ENCODE assay signal across 8 cellular contexts in the genomic region with DNA sequence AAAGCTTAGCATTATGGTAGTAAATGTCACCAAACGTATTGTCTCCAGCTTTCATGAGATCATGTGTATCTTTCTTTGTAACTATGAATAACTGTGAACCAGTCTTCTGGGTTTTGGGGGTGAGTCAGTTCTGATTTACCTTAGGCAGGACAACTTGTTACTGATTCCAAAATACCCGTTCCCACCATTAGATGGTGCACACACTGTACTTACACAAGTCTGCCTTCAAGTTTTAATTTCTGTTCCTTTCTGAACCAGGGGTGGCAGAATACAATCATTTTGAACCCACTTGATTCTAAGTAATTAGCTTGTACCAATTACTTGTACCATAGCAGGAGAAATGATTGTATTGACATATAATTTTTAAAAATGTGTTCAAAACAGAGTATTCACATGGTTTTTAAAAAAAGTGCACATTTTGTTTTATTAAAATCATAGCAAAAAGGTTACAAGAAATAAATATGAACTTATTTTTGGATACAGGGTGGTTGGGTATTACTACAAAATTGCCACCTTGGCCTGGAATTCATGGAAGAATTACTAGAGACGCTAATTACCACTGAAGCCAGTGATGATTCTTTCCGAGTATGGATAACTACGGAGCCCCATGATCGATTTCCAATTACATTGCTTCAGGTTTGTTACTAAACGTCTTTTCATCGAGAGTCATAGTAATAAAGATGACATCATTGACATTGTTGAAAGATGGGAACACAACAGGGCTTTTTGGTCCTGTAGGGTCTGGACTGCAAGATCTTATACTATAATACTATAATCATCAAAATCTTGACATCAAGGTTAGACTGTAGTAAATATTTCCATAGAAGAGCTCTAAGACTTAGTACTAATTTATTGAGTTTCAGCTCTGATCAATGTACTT.
DNase-seq lines count a peak whose midpoint lies in the region; ATAC-seq and TF ChIP-seq lines count a peak whose summit lies in the region.

No MANE protein-coding gene starts in this region.

- WGBS in H9 (ENCODE audit: extremely low coverage, insufficient read length, low lambda C conversion rate), result no CpG with 5 or more reads among the region's 8 CpGs
- WGBS in heart right ventricle, 2 donors, result 64 to 70% methylated on average over 8 of the region's 8 CpGs

- TF ChIP-seq CTCF in H9 (conservative IDR thresholded peaks at IDR 0.05) (peak; percentile 66), heart right ventricle (IDR thresholded peaks at IDR 0.05) (peak; percentile 23 to 76 (median 59))

- H3K27me3 ChIP-seq in H9 (ENCODE audit: insufficient read depth, low read length) (no peaks in the 10 kb centered on the region), heart right ventricle (peaks cover 0 to 15% (median 7%) of the 10 kb centered on the region in 7 donors)

- intact Hi-C loops in heart right ventricle (cut with DNase I) (loop anchor here in 9 of 10 donors (2.0 to 10.0 kb wide), 7 partner anchors 111 to 339 kb away; a partner anchor contains a TSS), sciatic nerve (cut with DNase I) (no loop called here)

- no peak overlapping the region for H2AK5ac ChIP-seq in H9 (ENCODE audit: insufficient read length, low read length)

- H3K18ac ChIP-seq in H9 (ENCODE audit: insufficient read length, low read depth, low read length), result no peak overlapping the region

- H2BK120ac ChIP-seq in H9 (ENCODE audit: low read depth, low read length, poor library complexity, severe bottlenecking), result no peak overlapping the region

- H2BK20ac ChIP-seq in H9 (ENCODE audit: low read depth, low read length, poor library complexity, severe bottlenecking), result no peak overlapping the region

- H3K4me1 Mint-ChIP-seq in H9, result peaks cover 15 to 23% of the 10 kb centered on the region in 2 experiments
- no peaks in the 10 kb centered on the region for H3K4me1 Mint-ChIP-seq in activated naive CD8-positive, alpha-beta T cell treated with anti-CD3 and anti-CD28 coated beads for 36 hours

- no peak overlapping the region for H2BK15ac ChIP-seq in H9 (ENCODE audit: low read depth, low read length)

- H3K56ac ChIP-seq in H9 (ENCODE audit: insufficient read length, low read depth, low read length), result no peak overlapping the region

- H3K9ac ChIP-seq in H9 (ENCODE audit: extremely low read depth, insufficient read length, low read length), result no peak overlapping the region

- H3K9me3 ChIP-seq in H9 (ENCODE audit: control insufficient read depth, low read depth, low read length), result no peaks in the 10 kb centered on the region
- H3K9me3 ChIP-seq in heart right ventricle, result no peaks in the 10 kb centered on the region

- no peaks in the 10 kb centered on the region for H3K23me2 ChIP-seq in H9 (ENCODE audit: insufficient read length, low read depth, low read length, poor library complexity, severe bottlenecking)

- no peaks in the 10 kb centered on the region for H4K20me1 ChIP-seq in H9 (ENCODE audit: control insufficient read depth, insufficient read depth, insufficient read length)

- H3K23ac ChIP-seq in H9 (ENCODE audit: insufficient read length, low read depth, low read length), result no peak overlapping the region

- H3T11ph ChIP-seq in H9 (ENCODE audit: low read length), result no peak overlapping the region

- no peak overlapping the region for H3K4me3 Mint-ChIP-seq in H9
- H3K4me3 Mint-ChIP-seq in activated naive CD8-positive, alpha-beta T cell treated with anti-CD3 and anti-CD28 coated beads for 36 hours, result no peak overlapping the region

- DNase-seq in DMS153 treated with DMSO at 0.1 percent for 48 hours (lab: John Stamatoyannopoulos, UW; ENCODE audit: unreplicated experiment) (peak; percentile 27), H9 (no peak), NCI-H446 (lab: John Stamatoyannopoulos, UW) (peak; percentile 39 to 66), heart right ventricle (peak in 1 of 2 donors; percentile 14), sciatic nerve (ENCODE audit: low spot score) (no peak), activated gamma-delta T cell (lab: John Stamatoyannopoulos, UW) (no peak)
- DNase-seq in activated naive CD8-positive, alpha-beta T cell treated with anti-CD3 and anti-CD28 coated beads for 36 hours, result peak; percentile 4

- no peak overlapping the region for H4K91ac ChIP-seq in H9 (ENCODE audit: insufficient read length, low read depth, low read length)

- no peak overlapping the region for H2BK5ac ChIP-seq in H9 (ENCODE audit: insufficient read length, low read length)

- no peak overlapping the region for H3K27ac Mint-ChIP-seq in H9
- no peak overlapping the region for H3K27ac Mint-ChIP-seq in activated naive CD8-positive, alpha-beta T cell treated with anti-CD3 and anti-CD28 coated beads for 36 hours

- H3K4me2 ChIP-seq in H9 (ENCODE audit: insufficient read depth, insufficient read length, low read length), result no peak overlapping the region

- no peak overlapping the region for H4K8ac ChIP-seq in H9 (replicated peaks; ENCODE audit: insufficient read length, low read depth, low read length)

- no peak overlapping the region for H3K4me3 ChIP-seq in heart right ventricle

- H3K4me1 ChIP-seq in H9 (ENCODE audit: insufficient read depth, low read length) (no peaks in the 10 kb centered on the region; the same call in 1 of the 2 replicates), heart right ventricle (peaks cover 0 to 16% (median 0%) of the 10 kb centered on the region in 9 donors)

- H3K9me3 Mint-ChIP-seq in H9, result no peaks in the 10 kb centered on the region
- no peaks in the 10 kb centered on the region for H3K9me3 Mint-ChIP-seq in activated naive CD8-positive, alpha-beta T cell treated with anti-CD3 and anti-CD28 coated beads for 36 hours

- H3K14ac ChIP-seq in H9 (ENCODE audit: insufficient read depth, low read length), result no peak overlapping the region

- no peaks in the 10 kb centered on the region for H3K36me3 ChIP-seq in heart right ventricle

- no peaks in the 10 kb centered on the region; the same call in 1 of the 2 replicates for H3K27me3 Mint-ChIP-seq in H9 (ENCODE audit: low read depth)
- H3K27me3 Mint-ChIP-seq in activated naive CD8-positive, alpha-beta T cell treated with anti-CD3 and anti-CD28 coated beads for 36 hours, result peaks cover 21% of the 10 kb centered on the region

- H3K79me2 ChIP-seq in H9 (ENCODE audit: insufficient read depth, low read length), result no peaks in the 10 kb centered on the region

- no peak overlapping the region for H4K5ac ChIP-seq in H9 (ENCODE audit: insufficient read length, low read depth, low read length)

- no peaks in the 10 kb centered on the region for H3K36me3 Mint-ChIP-seq in H9 (ENCODE audit: insufficient read depth in 1 of 3, low read depth in 3 of 3)
- H3K36me3 Mint-ChIP-seq in activated naive CD8-positive, alpha-beta T cell treated with anti-CD3 and anti-CD28 coated beads for 36 hours, result no peaks in the 10 kb centered on the region

- H2AFZ ChIP-seq in H9 (ENCODE audit: low read length), result no peak overlapping the region

- H2BK12ac ChIP-seq in H9 (ENCODE audit: insufficient read length, low read depth, low read length), result no peak overlapping the region

- H3K4ac ChIP-seq in H9 (ENCODE audit: low read depth, low read length), result no peak overlapping the region

- no peaks in the 10 kb centered on the region for H3K79me1 ChIP-seq in H9 (ENCODE audit: insufficient read depth, low read depth, low read length, poor library complexity, severe bottlenecking)

- H3K27ac ChIP-seq in H9 (ENCODE audit: insufficient read length, low read depth, low read length), result no peak overlapping the region
- H3K27ac ChIP-seq in heart right ventricle, result no peak overlapping the region

- ATAC-seq in heart right ventricle (peak in 7 of 8 donors; percentile 38 to 80 (median 64)), sciatic nerve (peak; percentile 52), GM21526 (IDR thresholded peaks at IDR 0.05; ENCODE audit: low FRiP score, unreplicated experiment) (no peak)

Comparison
In these comparisons a context has a peak if more than half of its experiments do, and no peak if none do; other contexts are left out.
1. DNase-seq: peak in DMS153 treated with DMSO at 0.1 percent for 48 hours (single experiment), NCI-H446 (2 of 2) and activated naive CD8-positive, alpha-beta T cell treated with anti-CD3 and anti-CD28 coated beads for 36 hours (single experiment); none in H9 (single experiment), sciatic nerve (single experiment) and activated gamma-delta T cell (single experiment).